In the genomic region with DNA sequence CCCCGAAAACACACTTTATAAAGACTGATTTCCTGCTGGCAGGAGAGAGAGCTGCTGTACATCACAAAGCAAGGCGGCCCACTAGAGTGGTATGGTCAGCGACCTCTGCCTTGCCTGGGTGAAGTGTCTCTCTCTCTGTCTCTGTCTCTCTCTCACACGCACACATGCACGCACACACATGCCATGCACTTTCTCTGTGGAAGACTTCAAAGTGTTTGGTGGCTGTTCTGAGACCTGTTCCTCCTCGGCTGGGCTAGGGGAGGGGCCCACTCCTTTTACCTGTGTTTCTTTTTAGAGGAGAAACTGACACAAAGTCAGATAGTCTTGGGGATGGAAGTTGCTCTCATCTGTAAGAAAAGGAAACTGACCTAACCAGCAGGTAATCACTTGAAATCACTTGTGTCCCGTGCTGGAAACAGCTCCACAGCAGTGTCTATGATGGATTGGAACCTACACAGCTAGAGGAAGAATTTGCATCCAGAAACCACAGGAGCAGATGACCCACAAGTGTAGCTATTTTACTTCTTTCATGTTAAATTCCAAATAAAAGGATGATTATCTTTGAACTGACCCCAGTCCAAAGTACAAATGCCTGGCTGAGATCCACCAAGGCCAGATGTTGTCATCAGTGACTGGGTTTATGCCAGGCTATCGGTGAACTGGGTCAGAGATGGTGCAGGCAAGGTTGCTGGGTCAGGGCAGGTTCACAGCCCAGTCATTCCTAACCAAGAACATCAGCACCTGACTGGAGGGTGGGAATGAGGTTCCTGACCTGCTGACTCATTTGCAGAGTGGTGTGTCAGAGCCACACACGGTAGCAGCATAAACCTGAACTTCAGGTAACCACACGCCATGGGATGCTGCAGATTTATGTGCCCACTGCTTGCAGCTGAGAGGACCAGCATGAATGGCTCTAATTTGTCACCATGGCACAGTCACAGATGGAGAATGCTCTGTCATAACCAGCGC, we compare ENCODE assay signal across 10 cellular contexts.
DNase-seq lines count a peak whose midpoint lies in the region; ATAC-seq and TF ChIP-seq lines count a peak whose summit lies in the region.
"Had no signal": no experiment of that assay in that cellular context is flagged by ENCODE, and none has a peak within 500 bp of the region (broad histone marks: within the 10 kb centered on the region; RNA-seq: fewer than 3 reads in every experiment).

No MANE protein-coding gene starts in this region.

- peak; percentile 57 for DNase-seq in activated CD4-positive, alpha-beta memory T cell treated with anti-CD3 and anti-CD28 coated beads for 36 hours
- DNase-seq in activated CD4-positive, alpha-beta memory T cell treated with anti-CD3 and anti-CD28 coated beads, Interleukin-2, amount 10 ng/mL, durations not matched to agents 7 days and 5 days: no peak
- DNase-seq in epithelial cell of prostate (ENCODE audit: low read depth, low spot score) (peak; percentile 86), HEK293T (ENCODE audit: extremely low spot score) (no peak), putamen (ENCODE audit: low spot score) (no peak)
- no peak for DNase-seq in stimulated activated naive B cell treated with anti-CD40 and anti-IgM and Interleukin-4, amounts not matched to agents 10 μg/mL and 1 μg/mL and 100 μg/mL, for 72 hours
- DNase-seq: NCI-H1930 had no signal

- H3K27ac ChIP-seq in KOPT-K1 (ENCODE audit: low read depth, low read length, poor library complexity, severe bottlenecking): peak overlapping the region; percentile 19
- H3K27ac ChIP-seq in epithelial cell of prostate: peak overlapping the region; percentile 69
- no peak overlapping the region for H3K27ac ChIP-seq in gastroesophageal sphincter
- H3K27ac ChIP-seq: SJSA1 had no signal

- H3K4me3 ChIP-seq in gastroesophageal sphincter: no peak overlapping the region
- H3K4me3 ChIP-seq: SJSA1 had no signal

- H3K27me3 Mint-ChIP-seq in activated CD4-positive, alpha-beta memory T cell treated with anti-CD3 and anti-CD28 coated beads for 36 hours: no peaks in the 10 kb centered on the region
- H3K27me3 Mint-ChIP-seq in activated CD4-positive, alpha-beta memory T cell treated with anti-CD3 and anti-CD28 coated beads, Interleukin-2, amount 10 ng/mL, durations not matched to agents 7 days and 5 days: peaks cover 3% of the 10 kb centered on the region
- peaks cover 12 to 13% of the 10 kb centered on the region in 2 donors for H3K27me3 Mint-ChIP-seq in stimulated activated naive B cell treated with anti-CD40 and anti-IgM and Interleukin-4, amounts not matched to agents 10 μg/mL and 1 μg/mL and 100 μg/mL, for 72 hours

- H3K36me3 Mint-ChIP-seq in activated CD4-positive, alpha-beta memory T cell treated with anti-CD3 and anti-CD28 coated beads for 36 hours: no peaks in the 10 kb centered on the region
- no peaks in the 10 kb centered on the region for H3K36me3 Mint-ChIP-seq in activated CD4-positive, alpha-beta memory T cell treated with anti-CD3 and anti-CD28 coated beads, Interleukin-2, amount 10 ng/mL, durations not matched to agents 7 days and 5 days (ENCODE audit: low read depth)
- H3K36me3 Mint-ChIP-seq in stimulated activated naive B cell treated with anti-CD40 and anti-IgM and Interleukin-4, amounts not matched to agents 10 μg/mL and 1 μg/mL and 100 μg/mL, for 72 hours: no peaks in the 10 kb centered on the region

- CTCF ChIA-PET in activated CD4-positive, alpha-beta memory T cell treated with anti-CD3 and anti-CD28 coated beads for 36 hours (lab: Charles Lee): no interaction called here
- CTCF ChIA-PET in activated CD4-positive, alpha-beta memory T cell treated with anti-CD3 and anti-CD28 coated beads, Interleukin-2, amount 10 ng/mL, durations not matched to agents 7 days and 5 days (lab: Charles Lee): no interaction called here
- CTCF ChIA-PET in HEK293T (lab: Yijun Ruan, JAX): no interaction called here

- peaks cover 0 to 62% (median 17%) of the 10 kb centered on the region in 3 donors for H3K4me1 ChIP-seq in gastroesophageal sphincter

- peak; percentile 39 to 68 for ATAC-seq in stimulated activated naive B cell treated with anti-CD40 and anti-IgM and Interleukin-4, amounts not matched to agents 10 μg/mL and 1 μg/mL and 100 μg/mL, for 72 hours (replicated peaks)
- no peak for ATAC-seq in gastroesophageal sphincter

- H3K4me3 Mint-ChIP-seq in activated CD4-positive, alpha-beta memory T cell treated with anti-CD3 and anti-CD28 coated beads for 36 hours: no peak overlapping the region
- no peak overlapping the region for H3K4me3 Mint-ChIP-seq in activated CD4-positive, alpha-beta memory T cell treated with anti-CD3 and anti-CD28 coated beads, Interleukin-2, amount 10 ng/mL, durations not matched to agents 7 days and 5 days
- no peak overlapping the region for H3K4me3 Mint-ChIP-seq in stimulated activated naive B cell treated with anti-CD40 and anti-IgM and Interleukin-4, amounts not matched to agents 10 μg/mL and 1 μg/mL and 100 μg/mL, for 72 hours

- no peak for TF ChIP-seq CTCF in gastroesophageal sphincter (IDR thresholded peaks at IDR 0.05)

- no peak overlapping the region for H3K27ac Mint-ChIP-seq in activated CD4-positive, alpha-beta memory T cell treated with anti-CD3 and anti-CD28 coated beads for 36 hours
- H3K27ac Mint-ChIP-seq in activated CD4-positive, alpha-beta memory T cell treated with anti-CD3 and anti-CD28 coated beads, Interleukin-2, amount 10 ng/mL, durations not matched to agents 7 days and 5 days: no peak overlapping the region
- H3K27ac Mint-ChIP-seq in stimulated activated naive B cell treated with anti-CD40 and anti-IgM and Interleukin-4, amounts not matched to agents 10 μg/mL and 1 μg/mL and 100 μg/mL, for 72 hours: peak overlapping the region; percentile 56

- H3K27me3 ChIP-seq in gastroesophageal sphincter: no peaks in the 10 kb centered on the region
- H3K27me3 ChIP-seq: SJSA1 had no signal

- H3K9me3 Mint-ChIP-seq in activated CD4-positive, alpha-beta memory T cell treated with anti-CD3 and anti-CD28 coated beads for 36 hours: no peaks in the 10 kb centered on the region
- H3K9me3 Mint-ChIP-seq in activated CD4-positive, alpha-beta memory T cell treated with anti-CD3 and anti-CD28 coated beads, Interleukin-2, amount 10 ng/mL, durations not matched to agents 7 days and 5 days: no peaks in the 10 kb centered on the region
- H3K9me3 Mint-ChIP-seq in stimulated activated naive B cell treated with anti-CD40 and anti-IgM and Interleukin-4, amounts not matched to agents 10 μg/mL and 1 μg/mL and 100 μg/mL, for 72 hours: no peaks in the 10 kb centered on the region

- intact Hi-C loops in activated CD4-positive, alpha-beta memory T cell treated with anti-CD3 and anti-CD28 coated beads for 36 hours (cut with micrococcal nuclease): no loop called here

- H3K36me3 ChIP-seq in KOPT-K1 (ENCODE audit: insufficient read depth, low read length) (no peaks in the 10 kb centered on the region), gastroesophageal sphincter (no peaks in the 10 kb centered on the region)
- H3K36me3 ChIP-seq: SJSA1 had no signal

- H3K9me3 ChIP-seq in KOPT-K1 (ENCODE audit: insufficient read depth, low read length, poor library complexity, severe bottlenecking): no peaks in the 10 kb centered on the region
- H3K9me3 ChIP-seq in gastroesophageal sphincter: no peaks in the 10 kb centered on the region
- H3K9me3 ChIP-seq: SJSA1 had no signal

- POLR2A ChIA-PET in activated CD4-positive, alpha-beta memory T cell treated with anti-CD3 and anti-CD28 coated beads for 36 hours (lab: Charles Lee): no interaction called here
- POLR2A ChIA-PET in activated CD4-positive, alpha-beta memory T cell treated with anti-CD3 and anti-CD28 coated beads, Interleukin-2, amount 10 ng/mL, durations not matched to agents 7 days and 5 days (lab: Charles Lee): no interaction called here
- POLR2A ChIA-PET in HEK293T (lab: Yijun Ruan, JAX): no interaction called here

- no peak for TF ChIP-seq EP300 in gastroesophageal sphincter (IDR thresholded peaks at IDR 0.05)

- peaks cover 2% of the 10 kb centered on the region for H3K4me1 Mint-ChIP-seq in activated CD4-positive, alpha-beta memory T cell treated with anti-CD3 and anti-CD28 coated beads for 36 hours (ENCODE audit: low read depth)
- peaks cover 3% of the 10 kb centered on the region for H3K4me1 Mint-ChIP-seq in activated CD4-positive, alpha-beta memory T cell treated with anti-CD3 and anti-CD28 coated beads, Interleukin-2, amount 10 ng/mL, durations not matched to agents 7 days and 5 days
- H3K4me1 Mint-ChIP-seq in stimulated activated naive B cell treated with anti-CD40 and anti-IgM and Interleukin-4, amounts not matched to agents 10 μg/mL and 1 μg/mL and 100 μg/mL, for 72 hours: no peaks in the 10 kb centered on the region

- no peak for TF ChIP-seq POLR2A in gastroesophageal sphincter (IDR thresholded peaks at IDR 0.05)

- 88% methylated on average over 9 of the region's 11 CpGs; no CpG with 5 or more reads in 1 of the 2 donors for WGBS in gastroesophageal sphincter (ENCODE audit: low coverage in 1 of 2), 2 donors

TF ChIP-seq in HEK293T, 16 proteins besides CTCF, POLR2A, EP300 and RAD21:
- TF ChIP-seq CTBP1 (IDR thresholded peaks at IDR 0.05; ENCODE audit: borderline replicate concordance) (no peak), FOXA1 (IDR thresholded peaks at IDR 0.05) (no peak), FOXM1 (IDR thresholded peaks at IDR 0.05; ENCODE audit: borderline replicate concordance) (no peak), LEF1 (IDR thresholded peaks at IDR 0.05; ENCODE audit: borderline replicate concordance) (no peak), PKNOX1 (IDR thresholded peaks at IDR 0.05) (no peak), HDGF (IDR thresholded peaks at IDR 0.05; ENCODE audit: borderline replicate concordance) (no peak), SUZ12 (IDR thresholded peaks at IDR 0.05) (no peak), FOXK2 (IDR thresholded peaks at IDR 0.05) (no peak), NFRKB (IDR thresholded peaks at IDR 0.05) (no peak)

Comparison
In these comparisons a context has a peak if more than half of its experiments do, and no peak if none do; other contexts are left out.
1. DNase-seq: peak in activated CD4-positive, alpha-beta memory T cell treated with anti-CD3 and anti-CD28 coated beads for 36 hours (single experiment) and epithelial cell of prostate (single experiment); none in activated CD4-positive, alpha-beta memory T cell treated with anti-CD3 and anti-CD28 coated beads, Interleukin-2, amount 10 ng/mL, durations not matched to agents 7 days and 5 days (single experiment), stimulated activated naive B cell treated with anti-CD40 and anti-IgM and Interleukin-4, amounts not matched to agents 10 μg/mL and 1 μg/mL and 100 μg/mL, for 72 hours (single experiment), HEK293T (single experiment) and putamen (single experiment).
2. H3K27ac ChIP-seq: peak in KOPT-K1 (single experiment) and epithelial cell of prostate (single experiment); none in gastroesophageal sphincter (0 of 4).